In genomic region chr4:184746532-184746870, GRCh38 we compare ENCODE assay signal across 8 cellular contexts. TPM values are rescaled to one million over a fixed set of nuclear protein-coding genes. Genes with fewer than 3 reads are reported as not detected.
DNase-seq lines count a peak whose midpoint lies in the region; ATAC-seq and TF ChIP-seq lines count a peak whose summit lies in the region.

No MANE protein-coding gene starts in this region.

- no peak for TF ChIP-seq POLR2A in testis (IDR thresholded peaks at IDR 0.05)

- TF ChIP-seq CTCF in cardiac fibroblast (IDR thresholded peaks at IDR 0.05; ENCODE audit: low read depth, low read length): no peak
- TF ChIP-seq CTCF in testis (IDR thresholded peaks at IDR 0.05): no peak

- ATAC-seq in GM18517 (IDR thresholded peaks at IDR 0.05; ENCODE audit: unreplicated experiment) (no peak), GM18498 (IDR thresholded peaks at IDR 0.05; ENCODE audit: unreplicated experiment) (no peak)

- WGBS in testis, 2 donors: 30 to 37% methylated on average over 2 of the region's 2 CpGs

- DNase-seq in HCEC 1CT (peak; percentile 55), cardiac fibroblast (ENCODE audit: low read depth in 2 of 2) (peak; percentile 89 to 97), testis (peak; percentile 62), COR-L47 (lab: John Stamatoyannopoulos, UW) (no peak), ecto neural progenitor cell (ENCODE audit: low spot score) (no peak)

- H3K27me3 ChIP-seq in layer of hippocampus (ENCODE audit: control insufficient read depth, insufficient read depth, low read length) (no peaks in the 10 kb centered on the region), testis (no peaks in the 10 kb centered on the region)

- H3K4me3 ChIP-seq in cardiac fibroblast (replicated peaks in 1 of 2; ENCODE audit: low read depth in 2 of 2, low read length in 2 of 2): no peak overlapping the region
- H3K4me3 ChIP-seq in testis: no peak overlapping the region

- no peaks in the 10 kb centered on the region for H3K9me3 ChIP-seq in testis

- H3K36me3 ChIP-seq in testis (ENCODE audit: low read depth, missing control alignments): no peaks in the 10 kb centered on the region

- intact Hi-C loops in testis (cut with DNase I; ENCODE audit: low total_unique reads): loop anchor here (10.0 kb wide), 1 partner anchor 102 kb away; the partner anchor contains the start of genes CASP3 and PRIMPOL

- peaks cover 33% of the 10 kb centered on the region for H3K4me1 ChIP-seq in testis

- H3K27ac ChIP-seq in layer of hippocampus (ENCODE audit: low read depth, low read length): peak overlapping the region; percentile 8
- H3K27ac ChIP-seq in testis: peak overlapping the region; percentile 56 to 65

RNA-seq across cellular contexts. Expression of gene CENPU, which starts 12.6 kb away (rescaled TPM):
- total RNA-seq in testis: 100 to 1,000 TPM in 1 of 2 donors, 10 to 100 TPM in 1; 57.2 to 117 TPM
- polyA plus RNA-seq in testis (ENCODE audit: insufficient read depth, low read depth, low replicate concordance): 132 TPM

Comparison
In these comparisons a context has a peak if more than half of its experiments do, and no peak if none do; other contexts are left out.
1. DNase-seq: peak in HCEC 1CT (single experiment), cardiac fibroblast (2 of 2) and testis (single experiment); none in COR-L47 (single experiment) and ecto neural progenitor cell (single experiment).